In genomic region chr14:104724981-104725771, GRCh38 we compare ENCODE assay signal across 7 cellular contexts. TPM values are rescaled to one million over a fixed set of nuclear protein-coding genes. Genes with fewer than 3 reads are reported as not detected.
A peak's percentile ranks its signal among the peaks of the same experiment; 100 is the strongest.
DNase-seq lines count a peak whose midpoint lies in the region; ATAC-seq and TF ChIP-seq lines count a peak whose summit lies in the region.

No MANE protein-coding gene starts in this region.

- DNase-seq in Peyer's patch (no peak), epithelial cell of esophagus (ENCODE audit: low read depth) (no peak)

- peak overlapping the region in 1 of 2 donors; percentile 53 for H3K9ac ChIP-seq in mucosa of rectum (ENCODE audit: low read depth in 1 of 2, low read length in 2 of 2)

- H3K9me3 ChIP-seq in Peyer's patch (no peaks in the 10 kb centered on the region), mucosa of rectum (ENCODE audit: control insufficient read depth in 2 of 2, low read length in 2 of 2) (no peaks in the 10 kb centered on the region)

- TF ChIP-seq CTCF in GM12874 (IDR thresholded peaks at IDR 0.05; ENCODE audit: insufficient read depth, low read depth, low read length) (peak; percentile 13; the same call in 1 of the 2 replicates), Peyer's patch (IDR thresholded peaks at IDR 0.05) (peak in 2 of 6 experiments; percentile 6 to 23), epithelial cell of esophagus (IDR thresholded peaks at IDR 0.05; ENCODE audit: insufficient read depth, low read depth, low read length, missing control alignments) (peak; percentile 20)

- H3K4me1 ChIP-seq in Peyer's patch: peaks cover 6 to 39% (median 14%) of the 10 kb centered on the region in 4 donors
- H3K4me1 ChIP-seq in mucosa of rectum (ENCODE audit: control insufficient read depth in 2 of 2, insufficient read depth in 2 of 2, low read length in 2 of 2): peaks cover 10 to 26% of the 10 kb centered on the region in 2 donors

- H3K4me3 ChIP-seq in Peyer's patch (peak overlapping the region in 2 of 4 donors; percentile 88 to 91), epithelial cell of esophagus (ENCODE audit: low read length) (peak overlapping the region; percentile 51), mucosa of rectum (ENCODE audit: low read length in 2 of 2) (peak overlapping the region; percentile 56 to 63)

- TF ChIP-seq POLR2A in Peyer's patch (IDR thresholded peaks at IDR 0.05): no peak

- H3K27me3 ChIP-seq in Peyer's patch: no peaks in the 10 kb centered on the region
- H3K27me3 ChIP-seq in mucosa of rectum (ENCODE audit: control insufficient read depth in 2 of 2, insufficient read depth in 2 of 2, low read length in 2 of 2): no peaks in the 10 kb centered on the region

- H3K27ac ChIP-seq in Peyer's patch (peak overlapping the region in 3 of 4 donors; percentile 4 to 68 (median 8)), mucosa of rectum (ENCODE audit: low read depth in 2 of 2, low read length in 2 of 2) (no peak overlapping the region)

- H3K36me3 ChIP-seq in Peyer's patch: no peaks in the 10 kb centered on the region
- peaks cover 0 to 4% of the 10 kb centered on the region in 2 donors for H3K36me3 ChIP-seq in mucosa of rectum (ENCODE audit: control insufficient read depth in 2 of 2, insufficient read depth in 2 of 2, low read length in 2 of 2)

- no peak for ATAC-seq in GM19455 (IDR thresholded peaks at IDR 0.05; ENCODE audit: unreplicated experiment)
- ATAC-seq in GM21528 (IDR thresholded peaks at IDR 0.05; ENCODE audit: low FRiP score, unreplicated experiment): no peak
- ATAC-seq in HG03108 (IDR thresholded peaks at IDR 0.05; ENCODE audit: unreplicated experiment): no peak

RNA-seq across cellular contexts. Expression of gene ADSS1, which starts 1.1 kb away (rescaled TPM):
- total RNA-seq in Peyer's patch: 10 to 100 TPM; 11.0 to 18.6 (median 17.1) TPM

RNA-seq across cellular contexts. Expression of gene SIVA1, which starts 27.8 kb away (rescaled TPM):
- total RNA-seq in Peyer's patch: 100 to 1,000 TPM in 3 of 4 donors, 10 to 100 TPM in 1; 64.6 to 144 (median 115) TPM

RNA-seq across cellular contexts. Expression of gene INF2, which starts 35.8 kb away (rescaled TPM):
- 100 to 1,000 TPM; 137 to 287 (median 203) TPM for total RNA-seq in Peyer's patch

Comparison
In these comparisons a context has a peak if more than half of its experiments do, and no peak if none do; other contexts are left out.
1. H3K27ac ChIP-seq: peak in Peyer's patch (3 of 4); none in mucosa of rectum (0 of 2).